In the genomic region with DNA sequence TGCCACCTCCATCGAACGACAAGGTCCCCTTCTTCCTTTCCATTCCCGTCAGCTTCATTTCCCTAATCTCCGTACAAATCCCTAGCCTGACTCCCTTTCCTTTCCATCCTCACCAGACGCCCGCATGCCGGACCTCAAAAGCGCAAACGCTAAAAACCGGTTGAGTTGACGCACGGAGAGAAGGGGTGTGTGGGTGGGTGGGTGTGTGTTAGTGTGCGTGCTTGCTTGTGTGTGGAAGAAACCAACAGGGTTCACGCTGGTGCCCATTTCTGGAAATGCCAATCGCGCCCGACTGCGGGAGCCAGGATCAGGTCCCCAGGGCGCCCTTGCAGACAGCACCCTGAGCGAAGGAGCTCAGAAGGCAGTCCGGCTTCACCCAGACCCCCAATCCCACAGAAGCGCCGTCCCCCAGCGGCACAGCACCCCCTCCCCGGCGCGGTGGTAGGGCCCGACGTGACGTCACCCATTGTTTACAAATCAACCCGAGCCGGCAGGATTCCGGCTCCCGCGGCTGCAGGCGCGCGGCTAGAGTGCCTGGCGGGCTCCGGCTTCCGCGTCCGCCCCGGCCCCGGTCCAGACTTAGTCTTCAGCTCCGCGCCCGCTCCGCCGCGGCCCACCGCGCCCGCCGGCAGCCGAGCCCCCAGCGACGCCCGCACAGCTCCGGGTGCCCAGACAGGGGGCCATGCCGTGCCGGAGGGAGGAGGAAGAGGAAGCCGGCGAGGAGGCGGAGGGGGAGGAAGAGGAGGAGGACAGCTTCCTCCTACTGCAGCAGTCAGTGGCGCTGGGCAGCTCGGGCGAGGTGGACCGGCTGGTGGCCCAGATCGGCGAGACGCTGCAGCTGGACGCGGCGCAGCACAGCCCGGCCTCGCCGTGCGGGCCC, we compare ENCODE assay signal across 1 cellular context.
TF ChIP-seq lines count a peak whose summit lies in the region.

A gene with protein sequence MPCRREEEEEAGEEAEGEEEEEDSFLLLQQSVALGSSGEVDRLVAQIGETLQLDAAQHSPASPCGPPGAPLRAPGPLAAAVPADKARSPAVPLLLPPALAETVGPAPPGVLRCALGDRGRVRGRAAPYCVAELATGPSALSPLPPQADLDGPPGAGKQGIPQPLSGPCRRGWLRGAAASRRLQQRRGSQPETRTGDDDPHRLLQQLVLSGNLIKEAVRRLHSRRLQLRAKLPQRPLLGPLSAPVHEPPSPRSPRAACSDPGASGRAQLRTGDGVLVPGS (plus strand): TSS at position 500 of the 880 bp plus-strand sequence. CDS start 183 bp downstream, at position 683.

TF ChIP-seq in A549, 52 proteins besides CTCF, POLR2A, EP300 and RAD21 (continued from another document):
- 0 out of 2 replicates have a peak, but pooled peaks have one; percentile 19 for TF ChIP-seq HOXB5 (CRISPR knock-in tag; IDR thresholded peaks at IDR 0.05)
- no peak for TF ChIP-seq EHMT2 (IDR thresholded peaks at IDR 0.05; ENCODE audit: low read depth)
- no peak for TF ChIP-seq MAFK (IDR thresholded peaks at IDR 0.05; ENCODE audit: partially characterized antibody)
- TF ChIP-seq FOSL2 (IDR thresholded peaks at IDR 0.05) = no peak
- TF ChIP-seq FOSL2 (CRISPR knock-in tag; IDR thresholded peaks at IDR 0.05) = peak; percentile 86
- 0 out of 2 replicates have a peak, but pooled peaks have one; percentile 11 for TF ChIP-seq HOXA7 (CRISPR knock-in tag; IDR thresholded peaks at IDR 0.05)
- TF ChIP-seq, protein P1, sequence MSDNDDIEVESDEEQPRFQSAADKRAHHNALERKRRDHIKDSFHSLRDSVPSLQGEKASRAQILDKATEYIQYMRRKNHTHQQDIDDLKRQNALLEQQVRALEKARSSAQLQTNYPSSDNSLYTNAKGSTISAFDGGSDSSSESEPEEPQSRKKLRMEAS (IDR thresholded peaks at IDR 0.05) = peak; percentile 88
- peak; percentile 93 for TF ChIP-seq PHF8 (IDR thresholded peaks at IDR 0.05; ENCODE audit: borderline replicate concordance, low read depth)
- TF ChIP-seq, protein P2, sequence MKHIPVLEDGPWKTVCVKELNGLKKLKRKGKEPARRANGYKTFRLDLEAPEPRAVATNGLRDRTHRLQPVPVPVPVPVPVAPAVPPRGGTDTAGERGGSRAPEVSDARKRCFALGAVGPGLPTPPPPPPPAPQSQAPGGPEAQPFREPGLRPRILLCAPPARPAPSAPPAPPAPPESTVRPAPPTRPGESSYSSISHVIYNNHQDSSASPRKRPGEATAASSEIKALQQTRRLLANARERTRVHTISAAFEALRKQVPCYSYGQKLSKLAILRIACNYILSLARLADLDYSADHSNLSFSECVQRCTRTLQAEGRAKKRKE (CRISPR knock-in tag; IDR thresholded peaks at IDR 0.05; ENCODE audit: low read depth) = no peak
- TF ChIP-seq, protein P3, sequence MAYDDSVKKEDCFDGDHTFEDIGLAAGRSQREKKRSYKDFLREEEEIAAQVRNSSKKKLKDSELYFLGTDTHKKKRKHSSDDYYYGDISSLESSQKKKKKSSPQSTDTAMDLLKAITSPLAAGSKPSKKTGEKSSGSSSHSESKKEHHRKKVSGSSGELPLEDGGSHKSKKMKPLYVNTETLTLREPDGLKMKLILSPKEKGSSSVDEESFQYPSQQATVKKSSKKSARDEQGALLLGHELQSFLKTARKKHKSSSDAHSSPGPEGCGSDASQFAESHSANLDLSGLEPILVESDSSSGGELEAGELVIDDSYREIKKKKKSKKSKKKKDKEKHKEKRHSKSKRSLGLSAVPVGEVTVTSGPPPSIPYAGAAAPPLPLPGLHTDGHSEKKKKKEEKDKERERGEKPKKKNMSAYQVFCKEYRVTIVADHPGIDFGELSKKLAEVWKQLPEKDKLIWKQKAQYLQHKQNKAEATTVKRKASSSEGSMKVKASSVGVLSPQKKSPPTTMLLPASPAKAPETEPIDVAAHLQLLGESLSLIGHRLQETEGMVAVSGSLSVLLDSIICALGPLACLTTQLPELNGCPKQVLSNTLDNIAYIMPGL (CRISPR knock-in tag; IDR thresholded peaks at IDR 0.05; ENCODE audit: borderline replicate concordance) = peak; percentile 31; the same call in 1 of the 2 replicates
- TF ChIP-seq RFX5 (IDR thresholded peaks at IDR 0.05) = no peak
- TF ChIP-seq ZC3H11A (IDR thresholded peaks at IDR 0.05) = no peak
- TF ChIP-seq GATA3 (IDR thresholded peaks at IDR 0.05; ENCODE audit: borderline replicate concordance) = peak; percentile 90
- no peak for TF ChIP-seq KDM5A (IDR thresholded peaks at IDR 0.05)
- no peak for TF ChIP-seq RARB (CRISPR knock-in tag; IDR thresholded peaks at IDR 0.05)
